Comparison of ENCODE assay signal across 22 cellular contexts in genomic region chr5:53890490-53890889, GRCh38.
"Had no signal": no experiment of that assay in that cellular context is flagged by ENCODE, and none has a peak within 500 bp of the region (broad histone marks: within the 10 kb centered on the region; RNA-seq: fewer than 3 reads in every experiment).

No MANE protein-coding gene starts in this region.

- H3K27me3 Mint-ChIP-seq: naive thymus-derived CD4-positive, alpha-beta T cell had no signal

- H3K36me3 ChIP-seq: lower lobe of right lung had no signal

- H3K27ac ChIP-seq: epithelial cell of prostate, hepatocyte, lower lobe of right lung had no signal

- DNase-seq: activated CD4-positive, alpha-beta T cell treated with anti-CD3 and anti-CD28 coated beads for 4 hours; activated CD4-positive, alpha-beta T cell treated with anti-CD3 and anti-CD28 coated beads, Interleukin-2, amount 50 U/mL, for 48 hours; activated CD4-positive, CD25-positive, alpha-beta regulatory T cell; activated CD8-positive, alpha-beta memory T cell treated with anti-CD3 and anti-CD28 coated beads, Interleukin-2, amount 50 U/mL, for 48 hours; activated effector memory CD4-positive, alpha-beta T cell treated with Interleukin-2 at 50 U/mL for 16 hours; activated naive CD4-positive, alpha-beta T cell treated with anti-CD3 and anti-CD28 coated beads for 36 hours; activated T-cell treated with anti-CD3 and anti-CD28 coated beads, Interleukin-2, amount 50 U/mL, for 48 hours; amygdala; cortex of kidney; lower lobe of right lung; mesendoderm; mucosa of descending colon; naive thymus-derived CD4-positive, alpha-beta T cell; occipital lobe; posterior cingulate gyrus; stimulated activated CD4-positive, alpha-beta T cell treated with anti-CD3 and anti-CD28 coated beads, Interleukin-12 subunit alpha, Interleukin-12 subunit beta, amount 100 ng/mL, for 4 hours; stimulated activated CD4-positive, alpha-beta T cell treated with anti-CD3 and anti-CD28 coated beads, Interleukin-4, amount 100 ng/mL, for 4 hours; stimulated activated naive CD8-positive, alpha-beta T cell treated with anti-CD3 and anti-CD28 coated beads, Interleukin-15, Interleukin-2, amounts not matched to agents 100 U/mL and 50 U/mL, for 24 hours had no signal

- H3K27ac Mint-ChIP-seq: activated naive CD4-positive, alpha-beta T cell treated with anti-CD3 and anti-CD28 coated beads for 36 hours; naive thymus-derived CD4-positive, alpha-beta T cell; T-helper 1 cell treated with Interleukin-12 subunit alpha and Interleukin-12 subunit beta and Interleukin-4 antibody, amounts not matched to agents 30 μg/mL and 1 μg/mL, for 36 hours had no signal

- H3K9me3 Mint-ChIP-seq: activated naive CD4-positive, alpha-beta T cell treated with anti-CD3 and anti-CD28 coated beads for 36 hours; naive thymus-derived CD4-positive, alpha-beta T cell; neural crest cell; T-helper 1 cell treated with Interleukin-12 subunit alpha and Interleukin-12 subunit beta and Interleukin-4 antibody, amounts not matched to agents 30 μg/mL and 1 μg/mL, for 36 hours had no signal

- H3K9me3 ChIP-seq: lower lobe of right lung, mucosa of descending colon had no signal

- ATAC-seq: mucosa of descending colon; naive thymus-derived CD4-positive, alpha-beta T cell; stimulated activated naive CD8-positive, alpha-beta T cell treated with anti-CD3 and anti-CD28 coated beads, Interleukin-15, Interleukin-2, amounts not matched to agents 100 U/mL and 50 U/mL, for 24 hours had no signal

- H3K4me1 Mint-ChIP-seq: naive thymus-derived CD4-positive, alpha-beta T cell; neural crest cell had no signal

- H3K4me3 ChIP-seq: hepatocyte, lower lobe of right lung, mucosa of descending colon had no signal

- H3K27me3 ChIP-seq: hepatocyte had no signal

- H3K4me1 ChIP-seq: lower lobe of right lung had no signal

- H3K4me3 Mint-ChIP-seq: activated naive CD4-positive, alpha-beta T cell treated with anti-CD3 and anti-CD28 coated beads for 36 hours; naive thymus-derived CD4-positive, alpha-beta T cell; neural crest cell; T-helper 1 cell treated with Interleukin-12 subunit alpha and Interleukin-12 subunit beta and Interleukin-4 antibody, amounts not matched to agents 30 μg/mL and 1 μg/mL, for 36 hours had no signal
